In the genomic region with DNA sequence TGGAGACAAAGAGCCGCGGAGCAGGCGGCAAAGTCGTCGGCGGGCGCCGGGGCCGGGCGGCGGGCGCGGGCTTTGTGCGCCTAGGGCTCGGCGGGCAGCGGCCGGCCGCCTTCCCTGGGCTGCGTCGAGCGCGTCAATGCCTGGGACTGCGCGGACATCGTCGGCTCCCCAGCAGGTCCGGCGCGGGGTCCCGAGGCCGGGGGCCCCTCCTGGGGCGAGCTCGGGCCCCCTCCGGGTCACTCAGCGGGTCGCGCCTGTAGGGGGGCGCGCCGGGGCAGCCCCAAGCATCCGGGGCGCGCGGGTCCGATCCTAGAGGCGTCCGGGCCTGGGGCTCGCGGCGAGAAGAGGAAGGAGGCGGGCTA, we compare ENCODE assay signal across 8 cellular contexts. TPM values are rescaled to one million over a fixed set of nuclear protein-coding genes. Genes with fewer than 3 reads are reported as not detected.
DNase-seq lines count a peak whose midpoint lies in the region; ATAC-seq and TF ChIP-seq lines count a peak whose summit lies in the region.

No MANE protein-coding gene starts in this region.

- H3K9me3 Mint-ChIP-seq in activated T-cell treated with anti-CD3 and anti-CD28 coated beads, Interleukin-2, amount 50 U/mL, for 24 hours = no peaks in the 10 kb centered on the region
- H3K9me3 Mint-ChIP-seq in activated naive CD8-positive, alpha-beta T cell treated with anti-CD3 and anti-CD28 coated beads, Interleukin-2, amount 50 U/mL, for 24 hours = no peaks in the 10 kb centered on the region
- no peaks in the 10 kb centered on the region for H3K9me3 Mint-ChIP-seq in type B pancreatic cell

- no peak for ATAC-seq in activated naive CD8-positive, alpha-beta T cell treated with anti-CD3 and anti-CD28 coated beads, Interleukin-2, amount 50 U/mL, for 24 hours
- ATAC-seq in HG02970 (IDR thresholded peaks at IDR 0.05; ENCODE audit: low FRiP score, unreplicated experiment) (no peak), left colon (no peak)

- 2% methylated on average over 52 of the region's 52 CpGs for WGBS in liver

- peaks cover 25 to 63% (median 49%) of the 10 kb centered on the region in 4 donors for H3K4me1 ChIP-seq in liver (ENCODE audit: control insufficient read depth in 4 of 4, insufficient read depth in 4 of 4, low read length in 3 of 4)

- peak overlapping the region; percentile 98 for H3K27ac Mint-ChIP-seq in activated T-cell treated with anti-CD3 and anti-CD28 coated beads, Interleukin-2, amount 50 U/mL, for 24 hours
- peak overlapping the region; percentile 96 for H3K27ac Mint-ChIP-seq in activated naive CD8-positive, alpha-beta T cell treated with anti-CD3 and anti-CD28 coated beads, Interleukin-2, amount 50 U/mL, for 24 hours
- peak overlapping the region; percentile 95 for H3K27ac Mint-ChIP-seq in type B pancreatic cell

- H3K36me3 ChIP-seq in liver (ENCODE audit: control insufficient read depth in 4 of 4, insufficient read depth in 3 of 4, low read depth in 1 of 4, low read length in 3 of 4) = no peaks in the 10 kb centered on the region

- intact Hi-C loops in left colon (cut with DNase I, micrococcal nuclease) = no loop called here

- peak overlapping the region; percentile 99 for H3K4me3 Mint-ChIP-seq in activated T-cell treated with anti-CD3 and anti-CD28 coated beads, Interleukin-2, amount 50 U/mL, for 24 hours
- H3K4me3 Mint-ChIP-seq in activated naive CD8-positive, alpha-beta T cell treated with anti-CD3 and anti-CD28 coated beads, Interleukin-2, amount 50 U/mL, for 24 hours = peak overlapping the region; percentile 95
- peak overlapping the region; percentile 99 for H3K4me3 Mint-ChIP-seq in type B pancreatic cell

- H3K27me3 ChIP-seq in liver (ENCODE audit: control insufficient read depth in 4 of 4, insufficient read depth in 4 of 4, low read length in 3 of 4) = no peaks in the 10 kb centered on the region

- no peak for DNase-seq in activated T-cell treated with anti-CD3 and anti-CD28 coated beads, Interleukin-2, amount 50 U/mL, for 24 hours
- no peak for DNase-seq in activated T-cell treated with anti-CD3 and anti-CD28 coated beads, Interleukin-2, amount 50 U/mL, for 48 hours
- DNase-seq in activated naive CD8-positive, alpha-beta T cell treated with anti-CD3 and anti-CD28 coated beads, Interleukin-2, amount 50 U/mL, for 24 hours = no peak
- no peak for DNase-seq in type B pancreatic cell (ENCODE audit: extremely low spot score, unreplicated experiment)
- DNase-seq in left colon = no peak
- DNase-seq in NCI-H128 (lab: John Stamatoyannopoulos, UW; ENCODE audit: unreplicated experiment) = no peak

- H3K4me1 Mint-ChIP-seq in activated T-cell treated with anti-CD3 and anti-CD28 coated beads, Interleukin-2, amount 50 U/mL, for 24 hours (ENCODE audit: low read depth) = peaks cover 60% of the 10 kb centered on the region
- H3K4me1 Mint-ChIP-seq in activated naive CD8-positive, alpha-beta T cell treated with anti-CD3 and anti-CD28 coated beads, Interleukin-2, amount 50 U/mL, for 24 hours = peaks cover 61% of the 10 kb centered on the region
- peaks cover 30% of the 10 kb centered on the region for H3K4me1 Mint-ChIP-seq in type B pancreatic cell (ENCODE audit: unreplicated experiment)

- peak overlapping the region; percentile 94 to 98 for H3K27ac ChIP-seq in liver (ENCODE audit: low read depth in 1 of 2, low read length in 2 of 2)

- TF ChIP-seq CTCF in liver (IDR thresholded peaks at IDR 0.05; ENCODE audit: low read depth, low read length, missing input control) (no peak), type B pancreatic cell (conservative IDR thresholded peaks at IDR 0.05) (no peak)

- H3K4me3 ChIP-seq in liver (ENCODE audit: low read depth in 1 of 3, low read length in 3 of 3) = peak overlapping the region; percentile 85 to 90 (median 85)

- H3K9me3 ChIP-seq in liver (ENCODE audit: control insufficient read depth in 4 of 4, low read length in 3 of 4) = no peaks in the 10 kb centered on the region

- peaks cover 12% of the 10 kb centered on the region for H3K27me3 Mint-ChIP-seq in activated T-cell treated with anti-CD3 and anti-CD28 coated beads, Interleukin-2, amount 50 U/mL, for 24 hours
- peaks cover 14% of the 10 kb centered on the region for H3K27me3 Mint-ChIP-seq in activated naive CD8-positive, alpha-beta T cell treated with anti-CD3 and anti-CD28 coated beads, Interleukin-2, amount 50 U/mL, for 24 hours
- peaks cover 3% of the 10 kb centered on the region for H3K27me3 Mint-ChIP-seq in type B pancreatic cell

- no peak for TF ChIP-seq RAD21 in liver (IDR thresholded peaks at IDR 0.05)

- H3K36me3 Mint-ChIP-seq in activated T-cell treated with anti-CD3 and anti-CD28 coated beads, Interleukin-2, amount 50 U/mL, for 24 hours (ENCODE audit: low read depth) = peaks cover 49% of the 10 kb centered on the region
- peaks cover 26% of the 10 kb centered on the region for H3K36me3 Mint-ChIP-seq in activated naive CD8-positive, alpha-beta T cell treated with anti-CD3 and anti-CD28 coated beads, Interleukin-2, amount 50 U/mL, for 24 hours (ENCODE audit: low read depth)
- peaks cover 18% of the 10 kb centered on the region for H3K36me3 Mint-ChIP-seq in type B pancreatic cell

- peak overlapping the region in 1 of 2 donors; percentile 82 for H3K9ac ChIP-seq in liver (ENCODE audit: low read depth in 1 of 2, low read length in 2 of 2)

TF ChIP-seq in liver, 16 proteins besides CTCF, POLR2A, EP300 and RAD21:
- TF ChIP-seq, protein P1, sequence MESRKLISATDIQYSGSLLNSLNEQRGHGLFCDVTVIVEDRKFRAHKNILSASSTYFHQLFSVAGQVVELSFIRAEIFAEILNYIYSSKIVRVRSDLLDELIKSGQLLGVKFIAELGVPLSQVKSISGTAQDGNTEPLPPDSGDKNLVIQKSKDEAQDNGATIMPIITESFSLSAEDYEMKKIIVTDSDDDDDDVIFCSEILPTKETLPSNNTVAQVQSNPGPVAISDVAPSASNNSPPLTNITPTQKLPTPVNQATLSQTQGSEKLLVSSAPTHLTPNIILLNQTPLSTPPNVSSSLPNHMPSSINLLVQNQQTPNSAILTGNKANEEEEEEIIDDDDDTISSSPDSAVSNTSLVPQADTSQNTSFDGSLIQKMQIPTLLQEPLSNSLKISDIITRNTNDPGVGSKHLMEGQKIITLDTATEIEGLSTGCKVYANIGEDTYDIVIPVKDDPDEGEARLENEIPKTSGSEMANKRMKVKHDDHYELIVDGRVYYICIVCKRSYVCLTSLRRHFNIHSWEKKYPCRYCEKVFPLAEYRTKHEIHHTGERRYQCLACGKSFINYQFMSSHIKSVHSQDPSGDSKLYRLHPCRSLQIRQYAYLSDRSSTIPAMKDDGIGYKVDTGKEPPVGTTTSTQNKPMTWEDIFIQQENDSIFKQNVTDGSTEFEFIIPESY (IDR thresholded peaks at IDR 0.05) = no peak
- no peak for TF ChIP-seq RXRA (IDR thresholded peaks at IDR 0.05)
- TF ChIP-seq HNF4A (conservative IDR thresholded peaks at IDR 0.05) = no peak
- TF ChIP-seq, protein P2, sequence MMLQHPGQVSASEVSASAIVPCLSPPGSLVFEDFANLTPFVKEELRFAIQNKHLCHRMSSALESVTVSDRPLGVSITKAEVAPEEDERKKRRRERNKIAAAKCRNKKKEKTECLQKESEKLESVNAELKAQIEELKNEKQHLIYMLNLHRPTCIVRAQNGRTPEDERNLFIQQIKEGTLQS (IDR thresholded peaks at IDR 0.05) = no peak
- TF ChIP-seq SP1 (IDR thresholded peaks at IDR 0.05) = no peak
- no peak for TF ChIP-seq NR2F2 (IDR thresholded peaks at IDR 0.05)
- TF ChIP-seq EGR1 (IDR thresholded peaks at IDR 0.05; ENCODE audit: low read depth in 2 of 2) = no peak
- no peak for TF ChIP-seq REST (IDR thresholded peaks at IDR 0.05)
- no peak for TF ChIP-seq YY1 (IDR thresholded peaks at IDR 0.05)
- no peak for TF ChIP-seq MAX (IDR thresholded peaks at IDR 0.05)
- TF ChIP-seq FOXA2 (IDR thresholded peaks at IDR 0.05) = no peak
- TF ChIP-seq HNF4G (IDR thresholded peaks at IDR 0.05) = no peak
- no peak for TF ChIP-seq JUND (IDR thresholded peaks at IDR 0.05)
- no peak for TF ChIP-seq GABPA (IDR thresholded peaks at IDR 0.05 in 1 of 2, conservative IDR thresholded peaks at IDR 0.05 in 1 of 2)
- TF ChIP-seq TAF1 (conservative IDR thresholded peaks at IDR 0.05) = no peak
- TF ChIP-seq FOXA1 (IDR thresholded peaks at IDR 0.05) = no peak

RNA-seq across cellular contexts. Expression of gene TLE3, which starts 0.8 kb away (rescaled TPM):
- total RNA-seq in liver (10 to 100 TPM in 1 of 2 donors, 1 to 10 TPM in 1; 8.5 to 13.7 TPM), type B pancreatic cell (ENCODE audit: low replicate concordance) (109 and 185 TPM in 2 replicates), left colon (10 to 100 TPM; 51.2 to 79.7 TPM)
- 1 to 10 TPM; 1.2 to 8.5 TPM for polyA plus RNA-seq in liver
